Comparison of ENCODE assay signal across 9 cellular contexts in the genomic region with DNA sequence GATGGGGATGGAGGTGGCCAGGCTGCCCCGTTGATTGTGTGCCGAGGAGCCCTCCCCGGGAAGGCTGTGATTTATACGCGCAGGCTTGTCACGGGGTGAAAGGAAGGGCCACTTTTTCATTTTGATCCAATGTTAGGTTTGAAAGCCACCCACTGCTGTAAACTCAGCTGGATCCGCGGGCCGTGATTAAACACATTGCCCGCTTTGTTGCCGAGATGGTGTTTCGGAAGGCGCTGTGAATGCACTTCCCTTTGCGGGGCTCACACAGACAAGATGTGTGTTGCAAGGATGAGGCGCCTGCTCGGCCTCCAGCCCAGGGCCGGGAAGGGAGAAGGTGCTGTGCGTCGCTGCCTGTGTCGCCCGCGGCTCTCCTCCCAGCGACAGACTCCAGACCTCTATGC.
DNase-seq lines count a peak whose midpoint lies in the region; ATAC-seq and TF ChIP-seq lines count a peak whose summit lies in the region.
"Had no signal": no experiment of that assay in that cellular context is flagged by ENCODE, and none has a peak within 500 bp of the region (broad histone marks: within the 10 kb centered on the region; RNA-seq: fewer than 3 reads in every experiment).

No MANE protein-coding gene starts in this region.

- H3K9ac ChIP-seq in iPS-18a (ENCODE audit: low read length), result no peak overlapping the region
- H3K9ac ChIP-seq in parathyroid adenoma, result no peak overlapping the region

- intact Hi-C loops in body of pancreas (cut with DNase I) (no loop called here), posterior vena cava (cut with DNase I) (loop anchor here in 1 of 2 donors (1.0 kb wide), 1 partner anchor 31 kb away; no protein-coding TSS in a partner anchor)

- peaks cover 9% of the 10 kb centered on the region for H3K4me1 ChIP-seq in body of pancreas
- H3K4me1 ChIP-seq in iPS-18a (ENCODE audit: control insufficient read depth, low read depth, low read length), result peaks cover 6% of the 10 kb centered on the region
- H3K4me1 ChIP-seq in parathyroid adenoma, result no peaks in the 10 kb centered on the region

- TF ChIP-seq POLR2A in body of pancreas (IDR thresholded peaks at IDR 0.05), result no peak

- ATAC-seq in body of pancreas, result peak; percentile 42

- H3K27ac ChIP-seq in body of pancreas (no peak overlapping the region), iPS-18a (ENCODE audit: low read length) (no peak overlapping the region), parathyroid adenoma (no peak overlapping the region)

- DNase-seq in ELF-1 (ENCODE audit: low read depth, low spot score) (peak; percentile 79), body of pancreas (peak in 2 of 4 donors; percentile 13 to 34), dedifferentiated amniotic fluid mesenchymal stem cell (ENCODE audit: extremely low spot score) (no peak), posterior vena cava (ENCODE audit: low spot score) (no peak), DMS53 treated with DMSO at 0.1 percent for 48 hours (lab: John Stamatoyannopoulos, UW; ENCODE audit: unreplicated experiment) (no peak), OCI-M1 (lab: John Stamatoyannopoulos, UW) (no peak)
- DNase-seq: NCI-H2107 had no signal

- WGBS in body of pancreas, 2 donors, result 1 to 2% methylated on average over 23 of the region's 23 CpGs

- no peaks in the 10 kb centered on the region for H3K36me3 ChIP-seq in body of pancreas (replicated peaks in 1 of 2; ENCODE audit: insufficient read depth in 1 of 2, low read depth in 2 of 2)
- no peaks in the 10 kb centered on the region for H3K36me3 ChIP-seq in iPS-18a (ENCODE audit: control insufficient read depth, low read depth, low read length)
- no peaks in the 10 kb centered on the region for H3K36me3 ChIP-seq in parathyroid adenoma (ENCODE audit: control insufficient read depth, insufficient read depth, low read length)

- no peaks in the 10 kb centered on the region for H3K79me2 ChIP-seq in parathyroid adenoma

- H3K9me3 ChIP-seq in body of pancreas (no peaks in the 10 kb centered on the region), iPS-18a (ENCODE audit: control insufficient read depth, low read depth, low read length) (peaks cover 29% of the 10 kb centered on the region), parathyroid adenoma (ENCODE audit: control insufficient read depth, low read length) (no peaks in the 10 kb centered on the region)

- H2AFZ ChIP-seq in parathyroid adenoma, result peak overlapping the region; percentile 23

- H3K27me3 ChIP-seq in body of pancreas (no peaks in the 10 kb centered on the region), iPS-18a (ENCODE audit: control insufficient read depth, insufficient read depth, low read length) (peaks cover 32% of the 10 kb centered on the region), parathyroid adenoma (ENCODE audit: control insufficient read depth, insufficient read depth, low read length) (no peaks in the 10 kb centered on the region)

- H3K4me3 ChIP-seq in body of pancreas (no peak overlapping the region), iPS-18a (ENCODE audit: low read length) (peak overlapping the region; percentile 55), parathyroid adenoma (ENCODE audit: low read depth, low read length) (no peak overlapping the region)

- H3K4me2 ChIP-seq in parathyroid adenoma (ENCODE audit: low read length), result no peak overlapping the region

- TF ChIP-seq CTCF in body of pancreas (IDR thresholded peaks at IDR 0.05) (no peak), parathyroid adenoma (IDR thresholded peaks at IDR 0.05) (no peak)
